In the genomic region with DNA sequence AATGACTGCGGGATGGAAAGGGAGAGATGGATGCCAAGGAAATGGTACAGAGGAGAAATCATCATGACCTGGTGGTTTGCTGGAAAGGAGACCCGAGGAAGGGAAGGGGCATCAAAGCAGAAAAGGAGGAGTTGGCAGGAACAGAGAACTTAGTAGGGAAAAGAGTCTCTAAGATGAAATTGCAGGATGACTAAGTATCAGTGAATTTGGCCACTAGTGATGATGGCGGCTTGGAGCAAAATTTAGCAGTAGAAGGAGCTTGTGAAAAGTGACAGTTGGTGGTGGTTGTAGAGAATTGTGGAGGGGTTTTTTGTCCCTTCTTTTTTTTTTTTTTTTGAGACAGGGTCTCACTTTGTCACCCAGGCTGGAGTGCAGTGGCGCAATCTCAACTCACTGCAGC, we compare ENCODE assay signal across 22 cellular contexts.
"Had no signal": no experiment of that assay in that cellular context is flagged by ENCODE, and none has a peak within 500 bp of the region (broad histone marks: within the 10 kb centered on the region; RNA-seq: fewer than 3 reads in every experiment).

No MANE protein-coding gene starts in this region.

- H3K36me3 ChIP-seq: left lung, ovary, prostate gland, thoracic aorta, upper lobe of left lung had no signal

- H3K4me3 ChIP-seq: body of pancreas, left lung, lung, ovary, prostate gland, thoracic aorta, upper lobe of left lung had no signal

- ATAC-seq: activated T-cell treated with anti-CD3 and anti-CD28 coated beads, Interleukin-2, amount 50 U/mL, for 4 hours; body of pancreas; left lung; naive thymus-derived CD4-positive, alpha-beta T cell had no signal

- H3K27ac Mint-ChIP-seq: activated naive CD4-positive, alpha-beta T cell treated with anti-CD3 and anti-CD28 coated beads for 36 hours; naive thymus-derived CD4-positive, alpha-beta T cell; T-helper 1 cell treated with Interleukin-12 subunit alpha and Interleukin-12 subunit beta and Interleukin-4 antibody, amounts not matched to agents 30 μg/mL and 1 μg/mL, for 36 hours had no signal

- H3K27ac ChIP-seq: body of pancreas, left lung, ovary, prostate gland, thoracic aorta, upper lobe of left lung had no signal

- H3K9me3 Mint-ChIP-seq: activated naive CD4-positive, alpha-beta T cell treated with anti-CD3 and anti-CD28 coated beads for 36 hours; activated T-cell treated with anti-CD3 and anti-CD28 coated beads, Interleukin-2, amount 50 U/mL, for 4 hours; T-helper 1 cell treated with Interleukin-12 subunit alpha and Interleukin-12 subunit beta and Interleukin-4 antibody, amounts not matched to agents 30 μg/mL and 1 μg/mL, for 36 hours had no signal

- H3K4me3 Mint-ChIP-seq: activated naive CD4-positive, alpha-beta T cell treated with anti-CD3 and anti-CD28 coated beads for 36 hours; activated T-cell treated with anti-CD3 and anti-CD28 coated beads, Interleukin-2, amount 50 U/mL, for 4 hours; naive thymus-derived CD4-positive, alpha-beta T cell; T-helper 1 cell treated with Interleukin-12 subunit alpha and Interleukin-12 subunit beta and Interleukin-4 antibody, amounts not matched to agents 30 μg/mL and 1 μg/mL, for 36 hours had no signal

- H3K9me3 ChIP-seq: body of pancreas, left lung, ovary, prostate gland, thoracic aorta, upper lobe of left lung had no signal

- H3K27me3 Mint-ChIP-seq: naive thymus-derived CD4-positive, alpha-beta T cell had no signal

- H3K27me3 ChIP-seq: body of pancreas, left lung, ovary, upper lobe of left lung had no signal

- DNase-seq: activated CD4-positive, alpha-beta T cell treated with anti-CD3 and anti-CD28 coated beads for 4 hours; activated CD4-positive, alpha-beta T cell treated with anti-CD3 and anti-CD28 coated beads, Interleukin-2, amount 50 U/mL, for 48 hours; activated CD4-positive, CD25-positive, alpha-beta regulatory T cell; activated CD8-positive, alpha-beta memory T cell treated with anti-CD3 and anti-CD28 coated beads, Interleukin-2, amount 50 U/mL, for 48 hours; activated effector memory CD4-positive, alpha-beta T cell treated with Interleukin-2 at 50 U/mL for 16 hours; activated naive CD4-positive, alpha-beta T cell treated with anti-CD3 and anti-CD28 coated beads for 36 hours; activated T-cell treated with anti-CD3 and anti-CD28 coated beads, Interleukin-2, amount 50 U/mL, for 4 hours; body of pancreas; effector CD4-positive, alpha-beta T cell; erythroblast; foreskin fibroblast; kidney glomerular epithelial cell; left lung; naive thymus-derived CD4-positive, alpha-beta T cell; ovary; stimulated activated CD4-positive, alpha-beta T cell treated with anti-CD3 and anti-CD28 coated beads, Interleukin-4, amount 100 ng/mL, for 24 hours; stimulated activated naive CD4-positive, alpha-beta T cell treated with Interleukin-2 at 50 U/mL for 16 hours had no signal

- H3K4me1 ChIP-seq: body of pancreas, prostate gland had no signal
